Comparison of ENCODE assay signal across 1 cellular context in the genomic region with DNA sequence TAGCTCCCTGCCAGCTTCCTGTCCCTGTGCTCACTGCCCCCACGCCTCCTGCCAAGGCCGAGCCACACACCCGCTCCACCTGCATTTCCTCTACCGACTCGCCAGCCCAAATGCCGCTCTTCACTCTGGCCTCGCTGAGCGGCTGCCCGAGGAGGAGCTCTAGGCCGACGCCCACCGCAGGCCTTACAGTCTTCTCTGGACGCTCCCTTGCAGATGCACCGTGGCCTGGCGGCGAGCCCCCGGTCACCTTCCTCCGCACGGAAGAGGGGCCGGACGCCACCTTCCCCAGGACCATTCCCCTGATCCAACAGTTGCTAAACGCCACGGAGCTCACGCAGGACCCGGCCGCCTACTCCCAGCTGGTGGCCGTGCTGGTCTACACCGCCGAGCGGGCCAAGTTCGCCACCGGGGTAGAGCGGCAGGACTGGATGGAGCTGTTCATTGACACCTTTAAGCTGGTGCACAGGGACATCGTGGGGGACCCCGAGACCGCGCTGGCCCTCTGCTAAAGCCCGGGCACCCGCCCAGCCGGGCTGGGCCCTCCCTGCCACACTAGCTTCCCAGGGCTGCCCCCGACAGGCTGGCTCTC.
TF ChIP-seq lines count a peak whose summit lies in the region.

No MANE protein-coding gene starts in this region.

TF ChIP-seq in K562, 482 proteins besides CTCF, POLR2A, EP300 and RAD21:
- TF ChIP-seq, protein P1, sequence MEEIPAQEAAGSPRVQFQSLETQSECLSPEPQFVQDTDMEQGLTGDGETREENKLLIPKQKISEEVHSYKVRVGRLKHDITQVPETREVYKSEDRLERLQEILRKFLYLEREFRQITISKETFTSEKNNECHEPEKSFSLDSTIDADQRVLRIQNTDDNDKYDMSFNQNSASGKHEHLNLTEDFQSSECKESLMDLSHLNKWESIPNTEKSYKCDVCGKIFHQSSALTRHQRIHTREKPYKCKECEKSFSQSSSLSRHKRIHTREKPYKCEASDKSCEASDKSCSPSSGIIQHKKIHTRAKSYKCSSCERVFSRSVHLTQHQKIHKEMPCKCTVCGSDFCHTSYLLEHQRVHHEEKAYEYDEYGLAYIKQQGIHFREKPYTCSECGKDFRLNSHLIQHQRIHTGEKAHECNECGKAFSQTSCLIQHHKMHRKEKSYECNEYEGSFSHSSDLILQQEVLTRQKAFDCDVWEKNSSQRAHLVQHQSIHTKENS (CRISPR knock-in tag; IDR thresholded peaks at IDR 0.05): no peak
- TF ChIP-seq, protein P2, sequence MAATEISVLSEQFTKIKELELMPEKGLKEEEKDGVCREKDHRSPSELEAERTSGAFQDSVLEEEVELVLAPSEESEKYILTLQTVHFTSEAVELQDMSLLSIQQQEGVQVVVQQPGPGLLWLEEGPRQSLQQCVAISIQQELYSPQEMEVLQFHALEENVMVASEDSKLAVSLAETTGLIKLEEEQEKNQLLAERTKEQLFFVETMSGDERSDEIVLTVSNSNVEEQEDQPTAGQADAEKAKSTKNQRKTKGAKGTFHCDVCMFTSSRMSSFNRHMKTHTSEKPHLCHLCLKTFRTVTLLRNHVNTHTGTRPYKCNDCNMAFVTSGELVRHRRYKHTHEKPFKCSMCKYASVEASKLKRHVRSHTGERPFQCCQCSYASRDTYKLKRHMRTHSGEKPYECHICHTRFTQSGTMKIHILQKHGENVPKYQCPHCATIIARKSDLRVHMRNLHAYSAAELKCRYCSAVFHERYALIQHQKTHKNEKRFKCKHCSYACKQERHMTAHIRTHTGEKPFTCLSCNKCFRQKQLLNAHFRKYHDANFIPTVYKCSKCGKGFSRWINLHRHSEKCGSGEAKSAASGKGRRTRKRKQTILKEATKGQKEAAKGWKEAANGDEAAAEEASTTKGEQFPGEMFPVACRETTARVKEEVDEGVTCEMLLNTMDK (IDR thresholded peaks at IDR 0.05; ENCODE audit: borderline replicate concordance, insufficient read depth, low read depth, low read length, poor library complexity, severe bottlenecking): no peak
- TF ChIP-seq SRSF3 (IDR thresholded peaks at IDR 0.05; ENCODE audit: insufficient read depth, low read length): no peak
- TF ChIP-seq NFE2 (IDR thresholded peaks at IDR 0.05; ENCODE audit: low read depth): no peak
- no peak for TF ChIP-seq TSC22D4 (tag; IDR thresholded peaks at IDR 0.05)
- TF ChIP-seq ZNF217 (CRISPR knock-in tag; IDR thresholded peaks at IDR 0.05): no peak
- TF ChIP-seq HMG20A (CRISPR knock-in tag; conservative IDR thresholded peaks at IDR 0.05): no peak
- TF ChIP-seq ZSCAN32 (CRISPR knock-in tag; IDR thresholded peaks at IDR 0.05): no peak
- TF ChIP-seq ZNF707 (CRISPR knock-in tag; conservative IDR thresholded peaks at IDR 0.05): no peak
- TF ChIP-seq ZNF224 (CRISPR knock-in tag; IDR thresholded peaks at IDR 0.05): no peak
- TF ChIP-seq PTTG1 (tag; IDR thresholded peaks at IDR 0.05; ENCODE audit: low read depth): no peak
- TF ChIP-seq CBFA2T3 (IDR thresholded peaks at IDR 0.05): no peak
- TF ChIP-seq, protein P3, sequence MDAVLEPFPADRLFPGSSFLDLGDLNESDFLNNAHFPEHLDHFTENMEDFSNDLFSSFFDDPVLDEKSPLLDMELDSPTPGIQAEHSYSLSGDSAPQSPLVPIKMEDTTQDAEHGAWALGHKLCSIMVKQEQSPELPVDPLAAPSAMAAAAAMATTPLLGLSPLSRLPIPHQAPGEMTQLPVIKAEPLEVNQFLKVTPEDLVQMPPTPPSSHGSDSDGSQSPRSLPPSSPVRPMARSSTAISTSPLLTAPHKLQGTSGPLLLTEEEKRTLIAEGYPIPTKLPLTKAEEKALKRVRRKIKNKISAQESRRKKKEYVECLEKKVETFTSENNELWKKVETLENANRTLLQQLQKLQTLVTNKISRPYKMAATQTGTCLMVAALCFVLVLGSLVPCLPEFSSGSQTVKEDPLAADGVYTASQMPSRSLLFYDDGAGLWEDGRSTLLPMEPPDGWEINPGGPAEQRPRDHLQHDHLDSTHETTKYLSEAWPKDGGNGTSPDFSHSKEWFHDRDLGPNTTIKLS (IDR thresholded peaks at IDR 0.05; ENCODE audit: borderline replicate concordance, low read depth): no peak
TF ChIP-seq in K562: peak in this region for 0.
